ENCODE assay signal across 22 cellular contexts in the genomic region with DNA sequence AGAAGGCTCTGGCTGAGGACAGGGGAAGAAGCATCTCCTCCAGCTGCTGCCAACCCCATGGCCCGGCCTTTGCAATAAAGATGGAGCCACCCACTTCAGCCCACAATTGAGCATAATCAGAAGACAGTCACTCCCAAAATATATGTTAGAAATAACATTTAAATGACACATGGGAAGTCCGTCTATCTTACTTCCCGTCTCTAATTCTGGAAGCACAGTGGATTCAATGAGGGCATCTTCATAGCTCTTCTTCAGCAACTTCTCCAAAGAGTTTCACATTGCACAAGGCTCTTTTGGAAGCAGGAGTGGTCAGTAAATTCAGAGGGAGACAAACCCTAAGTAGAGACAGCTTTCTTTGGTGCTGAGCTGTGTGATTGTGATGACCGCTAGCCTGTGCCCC.
"Had no signal": no experiment of that assay in that cellular context is flagged by ENCODE, and none has a peak within 500 bp of the region (broad histone marks: within the 10 kb centered on the region; RNA-seq: fewer than 3 reads in every experiment).

No MANE protein-coding gene starts in this region.

- H3K4me3 ChIP-seq: heart left ventricle, lung, right atrium auricular region, sigmoid colon, skin epidermis, testis, tibial nerve, upper lobe of right lung, vagina had no signal

- H3K4me1 Mint-ChIP-seq: naive thymus-derived CD4-positive, alpha-beta T cell; nephron progenitor cell; stimulated activated naive B cell treated with anti-CD40 and anti-IgM and Interleukin-4, amounts not matched to agents 10 μg/mL and 1 μg/mL and 100 μg/mL, for 72 hours; stimulated activated naive CD8-positive, alpha-beta T cell treated with anti-CD3 and anti-CD28 coated beads, Interleukin-15, amount 100 ng/mL, for 72 hours had no signal

- DNase-seq: foreskin melanocyte; heart left ventricle; hippocampal formation; left colon; left ventricle myocardium superior; mesendoderm; naive thymus-derived CD4-positive, alpha-beta T cell; nephron progenitor cell; posterior cingulate gyrus; sigmoid colon; stimulated activated CD4-positive, alpha-beta T cell treated with anti-CD3 and anti-CD28 coated beads, Interleukin-2, amount 100 ng/mL, for 24 hours; stimulated activated CD4-positive, alpha-beta T cell treated with anti-CD3 and anti-CD28 coated beads, Interleukin-4, amount 100 ng/mL, for 4 hours; stimulated activated naive B cell treated with anti-CD40 and anti-IgM and Interleukin-4, amounts not matched to agents 10 μg/mL and 1 μg/mL and 100 μg/mL, for 72 hours; stimulated activated naive CD8-positive, alpha-beta T cell treated with anti-CD3 and anti-CD28 coated beads, Interleukin-15, amount 100 ng/mL, for 72 hours; testis; upper lobe of right lung had no signal

- H3K4me3 Mint-ChIP-seq: dendritic cell treated with granulocyte-macrophage colony-stimulating factor and Interleukin-4, amounts not matched to agents 40 ng/mL and 50 ng/mL, for 4 days; naive thymus-derived CD4-positive, alpha-beta T cell; nephron progenitor cell; stimulated activated naive B cell treated with anti-CD40 and anti-IgM and Interleukin-4, amounts not matched to agents 10 μg/mL and 1 μg/mL and 100 μg/mL, for 72 hours; stimulated activated naive CD8-positive, alpha-beta T cell treated with anti-CD3 and anti-CD28 coated beads, Interleukin-15, amount 100 ng/mL, for 72 hours had no signal

- H3K4me1 ChIP-seq: sigmoid colon, testis, tibial nerve, upper lobe of right lung, vagina had no signal

- H3K27me3 Mint-ChIP-seq: dendritic cell treated with granulocyte-macrophage colony-stimulating factor and Interleukin-4, amounts not matched to agents 40 ng/mL and 50 ng/mL, for 4 days had no signal

- H3K27ac Mint-ChIP-seq: dendritic cell treated with granulocyte-macrophage colony-stimulating factor and Interleukin-4, amounts not matched to agents 40 ng/mL and 50 ng/mL, for 4 days; naive thymus-derived CD4-positive, alpha-beta T cell; nephron progenitor cell; stimulated activated naive B cell treated with anti-CD40 and anti-IgM and Interleukin-4, amounts not matched to agents 10 μg/mL and 1 μg/mL and 100 μg/mL, for 72 hours had no signal

- H3K9me3 ChIP-seq: heart left ventricle, right atrium auricular region, sigmoid colon, testis, upper lobe of right lung, vagina had no signal

- H3K27me3 ChIP-seq: heart left ventricle, right atrium auricular region, sigmoid colon, testis, tibial nerve, upper lobe of right lung, vagina had no signal

- H3K9me3 Mint-ChIP-seq: dendritic cell treated with granulocyte-macrophage colony-stimulating factor and Interleukin-4, amounts not matched to agents 40 ng/mL and 50 ng/mL, for 4 days; stimulated activated naive CD8-positive, alpha-beta T cell treated with anti-CD3 and anti-CD28 coated beads, Interleukin-15, amount 100 ng/mL, for 72 hours had no signal

- H3K27ac ChIP-seq: right atrium auricular region, sigmoid colon, skin epidermis, testis, tibial nerve, upper lobe of right lung, vagina had no signal

- ATAC-seq: heart left ventricle; left colon; left ventricle myocardium superior; naive thymus-derived CD4-positive, alpha-beta T cell; stimulated activated naive B cell treated with anti-CD40 and anti-IgM and Interleukin-4, amounts not matched to agents 10 μg/mL and 1 μg/mL and 100 μg/mL, for 72 hours; stimulated activated naive CD8-positive, alpha-beta T cell treated with anti-CD3 and anti-CD28 coated beads, Interleukin-15, amount 100 ng/mL, for 72 hours; upper lobe of right lung had no signal

- H3K36me3 ChIP-seq: right atrium auricular region, tibial nerve, upper lobe of right lung, vagina had no signal
